ENCODE assay signal across 1 cellular context in genomic region chr16:1443980-1444729, GRCh38.
TF ChIP-seq lines count a peak whose summit lies in the region.

TSS of gene CCDC154 (minus strand) at chr16:1444556. CDS start at chr16:1444322, 234 bp downstream.

TF ChIP-seq in SK-N-SH, 30 proteins besides CTCF, POLR2A, EP300 and RAD21 (continued from another document):
- TF ChIP-seq USF1 (IDR thresholded peaks at IDR 0.05; ENCODE audit: borderline replicate concordance, low read depth) (no peak), ELF1 (IDR thresholded peaks at IDR 0.05) (no peak), MAX (IDR thresholded peaks at IDR 0.05; ENCODE audit: low read depth) (no peak), POLR2AphosphoS5 (IDR thresholded peaks at IDR 0.05; ENCODE audit: low read depth, low read length) (no peak), GABPA (IDR thresholded peaks at IDR 0.05; ENCODE audit: low read depth) (no peak), SMC3 (IDR thresholded peaks at IDR 0.05; ENCODE audit: low read depth, low read length) (no peak)
TF ChIP-seq in SK-N-SH: peak in this region for 0.
